ENCODE assay signal across 10 cellular contexts in genomic region chr7:33923440-33924229, GRCh38. TPM values are rescaled to one million over a fixed set of nuclear protein-coding genes. Genes with fewer than 3 reads are reported as not detected.
"Had no signal": no experiment of that assay in that cellular context is flagged by ENCODE, and none has a peak within 500 bp of the region (broad histone marks: within the 10 kb centered on the region; RNA-seq: fewer than 3 reads in every experiment).

No MANE protein-coding gene starts in this region.

- H3K27ac ChIP-seq: brain microvascular endothelial cell, parathyroid adenoma, tibial artery had no signal

- H3K4me3 ChIP-seq: gastroesophageal sphincter, tibial artery had no signal

- H3K36me3 Mint-ChIP-seq: activated naive CD4-positive, alpha-beta T cell treated with anti-CD3 and anti-CD28 coated beads, Interleukin-2, amount 50 U/mL, for 72 hours had no signal

- DNase-seq: activated T-cell treated with anti-CD3 and anti-CD28 coated beads, Interleukin-2, amount 50 U/mL, for 1 hour; brain microvascular endothelial cell; midbrain; small intestine; T-helper 2 cell had no signal

- H3K27me3 ChIP-seq: brain microvascular endothelial cell, gastroesophageal sphincter had no signal

- ATAC-seq: activated CD4-positive, CD25-positive, alpha-beta regulatory T cell treated with anti-CD3 and anti-CD28 coated beads, Interleukin-2, amount 50 U/mL, for 24 hours; activated naive CD4-positive, alpha-beta T cell treated with anti-CD3 and anti-CD28 coated beads, Interleukin-2, amount 50 U/mL, for 72 hours had no signal

- H3K36me3 ChIP-seq: brain microvascular endothelial cell, gastroesophageal sphincter, tibial artery had no signal

- H3K79me2 ChIP-seq: parathyroid adenoma had no signal

- H3K9me3 ChIP-seq: gastroesophageal sphincter, tibial artery had no signal

- H3K9ac ChIP-seq: parathyroid adenoma had no signal

- H3K9me3 Mint-ChIP-seq: activated naive CD4-positive, alpha-beta T cell treated with anti-CD3 and anti-CD28 coated beads, Interleukin-2, amount 50 U/mL, for 72 hours had no signal

- H2AFZ ChIP-seq: parathyroid adenoma had no signal

- H3K4me1 ChIP-seq: parathyroid adenoma, tibial artery had no signal

RNA-seq across cellular contexts. Expression of gene BMPER, which starts 18.3 kb away (rescaled TPM):
- total RNA-seq: activated naive CD4-positive, alpha-beta T cell treated with anti-CD3 and anti-CD28 coated beads, Interleukin-2, amount 50 U/mL, for 72 hours had no signal
